Comparison of ENCODE assay signal across 18 cellular contexts in genomic region chr9:93895535-93895934, GRCh38. TPM values are rescaled to one million over a fixed set of nuclear protein-coding genes. Genes with fewer than 3 reads are reported as not detected.
DNase-seq lines count a peak whose midpoint lies in the region; ATAC-seq and TF ChIP-seq lines count a peak whose summit lies in the region.
"Had no signal": no experiment of that assay in that cellular context is flagged by ENCODE, and none has a peak within 500 bp of the region (broad histone marks: within the 10 kb centered on the region; RNA-seq: fewer than 3 reads in every experiment).

No MANE protein-coding gene starts in this region.

- peaks cover 4% of the 10 kb centered on the region for H3K9me3 Mint-ChIP-seq in activated CD8-positive, alpha-beta memory T cell treated with anti-CD3 and anti-CD28 coated beads, Interleukin-2, amount 10 ng/mL, durations not matched to agents 7 days and 5 days (ENCODE audit: low read depth)

- no peaks in the 10 kb centered on the region for H3K36me3 Mint-ChIP-seq in activated CD8-positive, alpha-beta memory T cell treated with anti-CD3 and anti-CD28 coated beads, Interleukin-2, amount 10 ng/mL, durations not matched to agents 7 days and 5 days

- TF ChIP-seq CTCF in GM10248 (IDR thresholded peaks at IDR 0.05; ENCODE audit: control extremely low read depth, extremely low read depth, low read depth, missing control alignments) (no peak), spleen (IDR thresholded peaks at IDR 0.05 in 8 of 11, conservative IDR thresholded peaks at IDR 0.05 in 3 of 11) (no peak)

- CTCF ChIA-PET in activated CD8-positive, alpha-beta memory T cell treated with anti-CD3 and anti-CD28 coated beads, Interleukin-2, amount 10 ng/mL, durations not matched to agents 7 days and 5 days (lab: Charles Lee): no interaction called here
- CTCF ChIA-PET in GM10248 (lab: Yijun Ruan, JAX): no interaction called here

- no peak for ATAC-seq in activated CD8-positive, alpha-beta memory T cell treated with anti-CD3 and anti-CD28 coated beads, Interleukin-2, amount 10 ng/mL, durations not matched to agents 7 days and 5 days
- no peak for ATAC-seq in left lobe of liver
- ATAC-seq in GM18502 (IDR thresholded peaks at IDR 0.05; ENCODE audit: poor library complexity, unreplicated experiment): no peak
- ATAC-seq: GM12878 had no signal

- H3K4me1 Mint-ChIP-seq in activated CD8-positive, alpha-beta memory T cell treated with anti-CD3 and anti-CD28 coated beads, Interleukin-2, amount 10 ng/mL, durations not matched to agents 7 days and 5 days: peaks cover 4% of the 10 kb centered on the region
- H3K4me1 Mint-ChIP-seq: GM23338 had no signal

- no peaks in the 10 kb centered on the region for H3K27me3 Mint-ChIP-seq in activated CD8-positive, alpha-beta memory T cell treated with anti-CD3 and anti-CD28 coated beads, Interleukin-2, amount 10 ng/mL, durations not matched to agents 7 days and 5 days

- peaks cover 0 to 25% (median 22%) of the 10 kb centered on the region in 8 donors for H3K9me3 ChIP-seq in spleen
- H3K9me3 ChIP-seq: Caco-2 had no signal

- H3K27me3 ChIP-seq in spleen (replicated peaks in 1 of 7): peaks cover 0 to 10% (median 0%) of the 10 kb centered on the region in 7 donors

- H3K4me1 ChIP-seq in spleen: no peaks in the 10 kb centered on the region
- H3K4me1 ChIP-seq: Caco-2 had no signal

- intact Hi-C loops in spleen (cut with DNase I; ENCODE audit: low total_unique reads): no loop called here

- H3K4me3 Mint-ChIP-seq in activated CD8-positive, alpha-beta memory T cell treated with anti-CD3 and anti-CD28 coated beads, Interleukin-2, amount 10 ng/mL, durations not matched to agents 7 days and 5 days: no peak overlapping the region
- H3K4me3 Mint-ChIP-seq: GM23338 had no signal

- H3K36me3 ChIP-seq in spleen: no peaks in the 10 kb centered on the region

- no peak overlapping the region for H3K4me3 ChIP-seq in spleen
- H3K4me3 ChIP-seq: GM12878, GM23338 had no signal

- no peak overlapping the region for H3K27ac ChIP-seq in spleen
- H3K27ac ChIP-seq: C4-2B had no signal

- POLR2A ChIA-PET in GM10248 (lab: Yijun Ruan, JAX): no interaction called here

- 50 to 81% (median 76%) methylated on average over 7 to 8 of the region's 8 CpGs for WGBS in spleen, 5 donors

- TF ChIP-seq POLR2A in spleen (IDR thresholded peaks at IDR 0.05): no peak

- peak; percentile 8 for DNase-seq in activated CD8-positive, alpha-beta memory T cell treated with anti-CD3 and anti-CD28 coated beads, Interleukin-2, amount 10 ng/mL, durations not matched to agents 7 days and 5 days
- DNase-seq in activated CD8-positive, alpha-beta memory T cell treated with anti-CD3 and anti-CD28 coated beads, Interleukin-2, amount 50 U/mL, for 4 hours: no peak
- DNase-seq in GM10248 (ENCODE audit: extremely low spot score) (peak; percentile 2), left lobe of liver (ENCODE audit: low spot score) (peak; percentile 31), spleen (peak; percentile 37), SIG-M5 treated with dmso at 0.1 percent for 504 hours (lab: John Stamatoyannopoulos, UW; ENCODE audit: unreplicated experiment) (no peak)
- no peak for DNase-seq in effector CD8-positive, alpha-beta T cell (lab: John Stamatoyannopoulos, UW)
- DNase-seq: Caco-2, DMS53, NCI-H1092, NCI-H1694, NCI-H446, NCI-H774, SIG-M5 had no signal

- H3K27ac Mint-ChIP-seq in activated CD8-positive, alpha-beta memory T cell treated with anti-CD3 and anti-CD28 coated beads, Interleukin-2, amount 10 ng/mL, durations not matched to agents 7 days and 5 days: no peak overlapping the region
- H3K27ac Mint-ChIP-seq: GM23338 had no signal

RNA-seq across cellular contexts. Expression of gene BARX1, which starts 59.6 kb away (rescaled TPM):
- not detected for total RNA-seq in activated CD8-positive, alpha-beta memory T cell treated with anti-CD3 and anti-CD28 coated beads, Interleukin-2, amount 10 ng/mL, durations not matched to agents 7 days and 5 days
- total RNA-seq in left lobe of liver (not detected), spleen (not detected)
- polyA plus RNA-seq in spleen: under 1 TPM in 2 of 3 donors, not detected in 1; 0.07 to 0.21 TPM
- total RNA-seq: Caco-2, GM12878 had no signal
- polyA plus RNA-seq: GM12878 had no signal

Comparison
In these comparisons a context has a peak if more than half of its experiments do, and no peak if none do; other contexts are left out.
1. DNase-seq: peak in activated CD8-positive, alpha-beta memory T cell treated with anti-CD3 and anti-CD28 coated beads, Interleukin-2, amount 10 ng/mL, durations not matched to agents 7 days and 5 days (single experiment), GM10248 (single experiment), left lobe of liver (single experiment) and spleen (single experiment); none in activated CD8-positive, alpha-beta memory T cell treated with anti-CD3 and anti-CD28 coated beads, Interleukin-2, amount 50 U/mL, for 4 hours (single experiment), effector CD8-positive, alpha-beta T cell (single experiment) and SIG-M5 treated with dmso at 0.1 percent for 504 hours (single experiment).